Comparison of ENCODE assay signal across 12 cellular contexts in genomic region chr1:158007949-158008386, GRCh38. TPM values are rescaled to one million over a fixed set of nuclear protein-coding genes. Genes with fewer than 3 reads are reported as not detected.
A peak's percentile ranks its signal among the peaks of the same experiment; 100 is the strongest.
DNase-seq lines count a peak whose midpoint lies in the region; ATAC-seq and TF ChIP-seq lines count a peak whose summit lies in the region.
"Had no signal": no experiment of that assay in that cellular context is flagged by ENCODE, and none has a peak within 500 bp of the region (broad histone marks: within the 10 kb centered on the region; RNA-seq: fewer than 3 reads in every experiment).

No MANE protein-coding gene starts in this region.

- no peaks in the 10 kb centered on the region for H3K9me3 Mint-ChIP-seq in mesothelial cell of epicardium
- H3K9me3 Mint-ChIP-seq: activated T-cell treated with anti-CD3 and anti-CD28 coated beads, Interleukin-2, amount 50 U/mL, for 24 hours; stimulated activated memory B cell treated with anti-CD40 and anti-IgM and Interleukin-4, amounts not matched to agents 10 μg/mL and 1 μg/mL and 100 μg/mL, for 72 hours had no signal

- TF ChIP-seq CTCF in coronary artery (IDR thresholded peaks at IDR 0.05) (no peak), mesothelial cell of epicardium (IDR thresholded peaks at IDR 0.05; ENCODE audit: unreplicated experiment) (no peak), tibial artery (IDR thresholded peaks at IDR 0.05) (no peak)

- H3K4me3 ChIP-seq in coronary artery: peak overlapping the region; percentile 49
- H3K4me3 ChIP-seq in tibial artery: no peak overlapping the region

- peaks cover 7 to 100% (median 92%) of the 10 kb centered on the region in 4 donors for H3K4me1 ChIP-seq in tibial artery

- DNase-seq in NCI-H524 (lab: John Stamatoyannopoulos, UW): peak; percentile 49 to 61
- DNase-seq in coronary artery (ENCODE audit: low spot score): no peak
- no peak for DNase-seq in mesothelial cell of epicardium (ENCODE audit: low spot score in 2 of 2, unreplicated experiment in 2 of 2)
- DNase-seq in tibial artery: no peak
- no peak for DNase-seq in activated T-cell treated with anti-CD3 and anti-CD28 coated beads, Interleukin-2, amount 50 U/mL, for 1 hour
- DNase-seq in NCI-H2107 (lab: John Stamatoyannopoulos, UW): no peak
- no peak for DNase-seq in activated effector memory CD4-positive, alpha-beta T cell treated with anti-CD3 and anti-CD28 coated beads, Interleukin-2, amount 50 U/mL, for 16 hours
- DNase-seq: activated T-cell treated with anti-CD3 and anti-CD28 coated beads, Interleukin-2, amount 50 U/mL, for 24 hours; NCI-H1105; stimulated activated CD4-positive, alpha-beta T cell treated with anti-CD3 and anti-CD28 coated beads, Interleukin-15, amount 100 ng/mL, for 24 hours had no signal

- H3K27ac Mint-ChIP-seq in mesothelial cell of epicardium: peak overlapping the region; percentile 100
- H3K27ac Mint-ChIP-seq: activated T-cell treated with anti-CD3 and anti-CD28 coated beads, Interleukin-2, amount 50 U/mL, for 24 hours; stimulated activated memory B cell treated with anti-CD40 and anti-IgM and Interleukin-4, amounts not matched to agents 10 μg/mL and 1 μg/mL and 100 μg/mL, for 72 hours had no signal

- H3K36me3 Mint-ChIP-seq in mesothelial cell of epicardium: peaks cover 3% of the 10 kb centered on the region
- H3K36me3 Mint-ChIP-seq: stimulated activated memory B cell treated with anti-CD40 and anti-IgM and Interleukin-4, amounts not matched to agents 10 μg/mL and 1 μg/mL and 100 μg/mL, for 72 hours had no signal

- H3K27me3 Mint-ChIP-seq in mesothelial cell of epicardium (ENCODE audit: low read depth): no peaks in the 10 kb centered on the region

- ATAC-seq in GM19467 (IDR thresholded peaks at IDR 0.05; ENCODE audit: unreplicated experiment): no peak
- ATAC-seq: stimulated activated memory B cell treated with anti-CD40 and anti-IgM and Interleukin-4, amounts not matched to agents 10 μg/mL and 1 μg/mL and 100 μg/mL, for 72 hours had no signal

- H3K4me3 Mint-ChIP-seq in mesothelial cell of epicardium: peak overlapping the region; percentile 39
- H3K4me3 Mint-ChIP-seq: activated T-cell treated with anti-CD3 and anti-CD28 coated beads, Interleukin-2, amount 50 U/mL, for 24 hours; stimulated activated memory B cell treated with anti-CD40 and anti-IgM and Interleukin-4, amounts not matched to agents 10 μg/mL and 1 μg/mL and 100 μg/mL, for 72 hours had no signal

- intact Hi-C loops in tibial artery (cut with DNase I; ENCODE audit: low total_unique reads): no loop called here

- no peaks in the 10 kb centered on the region for H3K9me3 ChIP-seq in tibial artery

- no peaks in the 10 kb centered on the region for H3K27me3 ChIP-seq in tibial artery

- peaks cover 93% of the 10 kb centered on the region for H3K4me1 Mint-ChIP-seq in mesothelial cell of epicardium
- H3K4me1 Mint-ChIP-seq: stimulated activated memory B cell treated with anti-CD40 and anti-IgM and Interleukin-4, amounts not matched to agents 10 μg/mL and 1 μg/mL and 100 μg/mL, for 72 hours had no signal

- H3K27ac ChIP-seq in coronary artery (peak overlapping the region; percentile 83 to 94), tibial artery (peak overlapping the region; percentile 90 to 94)

- no peaks in the 10 kb centered on the region for H3K36me3 ChIP-seq in tibial artery

RNA-seq across cellular contexts. Expression of gene KIRREL1, which starts 14.5 kb away (rescaled TPM):
- total RNA-seq in mesothelial cell of epicardium: 178 to 189 TPM (median 180 TPM) in 3 replicates

Comparison
In these comparisons a context has a peak if more than half of its experiments do, and no peak if none do; other contexts are left out.
1. DNase-seq: peak in NCI-H524 (2 of 2); none in coronary artery (single experiment), mesothelial cell of epicardium (0 of 2), tibial artery (0 of 2), activated T-cell treated with anti-CD3 and anti-CD28 coated beads, Interleukin-2, amount 50 U/mL, for 1 hour (single experiment), NCI-H2107 (single experiment) and activated effector memory CD4-positive, alpha-beta T cell treated with anti-CD3 and anti-CD28 coated beads, Interleukin-2, amount 50 U/mL, for 16 hours (single experiment).